14 cellular contexts compared by ENCODE assay signal in genomic region chr4:77172336-77172735, GRCh38. TPM values are rescaled to one million over a fixed set of nuclear protein-coding genes. Genes with fewer than 3 reads are reported as not detected.
A peak's percentile ranks its signal among the peaks of the same experiment; 100 is the strongest.
DNase-seq lines count a peak whose midpoint lies in the region; ATAC-seq and TF ChIP-seq lines count a peak whose summit lies in the region.
"Had no signal": no experiment of that assay in that cellular context is flagged by ENCODE, and none has a peak within 500 bp of the region (broad histone marks: within the 10 kb centered on the region; RNA-seq: fewer than 3 reads in every experiment).

No MANE protein-coding gene starts in this region.

- peak overlapping the region; percentile 55 for H2AFZ ChIP-seq in PC-3 (ENCODE audit: low read length)

- BruUV-seq in PC-3 (replicated peaks; lab: Mats Ljungman, UMichigan) = no TSS peak

- intact Hi-C loops in PC-3 (cut with micrococcal nuclease) = no loop called here
- intact Hi-C loops in ascending aorta (cut with DNase I) = no loop called here

- peak; percentile 87 for DNase-seq in ELR (ENCODE audit: low read depth)
- DNase-seq in PC-3 = peak; percentile 65
- peak; percentile 74 for DNase-seq in epithelial cell of prostate (ENCODE audit: low read depth, low spot score)
- DNase-seq in osteocyte (ENCODE audit: extremely low spot score, unreplicated experiment) = no peak
- no peak for DNase-seq in ascending aorta (ENCODE audit: low spot score in 2 of 2)
- DNase-seq in activated T-cell treated with anti-CD3 and anti-CD28 coated beads, Interleukin-2, amount 50 U/mL, for 48 hours = no peak
- DNase-seq: activated CD8-positive, alpha-beta memory T cell treated with anti-CD3 and anti-CD28 coated beads, Interleukin-2, amount 50 U/mL, for 4 hours; adrenal gland; COR-L47; NCI-H345; substantia nigra had no signal

- no peak overlapping the region for H3K4me3 ChIP-seq in PC-3 (ENCODE audit: low read length)
- no peak overlapping the region for H3K4me3 ChIP-seq in ascending aorta
- H3K4me3 ChIP-seq: adrenal gland, right atrium auricular region had no signal

- POLR2A ChIA-PET in PC-3 (lab: Charles Lee; ENCODE audit: unreplicated experiment) = no interaction called here

- no peaks in the 10 kb centered on the region for H3F3A ChIP-seq in PC-3 (ENCODE audit: low read length, unreplicated experiment)

- CTCF ChIA-PET in PC-3 (lab: Charles Lee) = no interaction called here

- H3K9me2 ChIP-seq in PC-3 (replicated peaks; ENCODE audit: low read length) = no peaks in the 10 kb centered on the region

- no peaks in the 10 kb centered on the region for H3K9me3 Mint-ChIP-seq in osteocyte (ENCODE audit: unreplicated experiment)

- H3K36me3 Mint-ChIP-seq in osteocyte (ENCODE audit: unreplicated experiment) = peaks cover 35% of the 10 kb centered on the region

- ATAC-seq in PC-3 (peak; percentile 79), HG03469 (IDR thresholded peaks at IDR 0.05; ENCODE audit: unreplicated experiment) (no peak), GM18868 (IDR thresholded peaks at IDR 0.05; ENCODE audit: unreplicated experiment) (no peak)

- H3K4me1 Mint-ChIP-seq in osteocyte (ENCODE audit: unreplicated experiment) = peaks cover 21% of the 10 kb centered on the region

- H3K27ac ChIP-seq in PC-3 (ENCODE audit: low read length) = peak overlapping the region; percentile 47
- peak overlapping the region; percentile 90 for H3K27ac ChIP-seq in epithelial cell of prostate
- H3K27ac ChIP-seq in ascending aorta = no peak overlapping the region
- H3K27ac ChIP-seq: adrenal gland, right atrium auricular region had no signal

- no peaks in the 10 kb centered on the region for H3K36me3 ChIP-seq in PC-3 (ENCODE audit: low read depth, low read length)
- H3K36me3 ChIP-seq in ascending aorta = peaks cover 22 to 27% of the 10 kb centered on the region in 2 donors

- H3K27ac Mint-ChIP-seq in osteocyte (ENCODE audit: unreplicated experiment) = peak overlapping the region; percentile 71

- no peaks in the 10 kb centered on the region for H3K79me2 ChIP-seq in PC-3 (ENCODE audit: low read length)

- no peaks in the 10 kb centered on the region for H3K9me3 ChIP-seq in PC-3 (ENCODE audit: low read length)
- H3K9me3 ChIP-seq in ascending aorta = no peaks in the 10 kb centered on the region
- H3K9me3 ChIP-seq: adrenal gland, right atrium auricular region had no signal

- no peak overlapping the region for H3K9ac ChIP-seq in PC-3 (ENCODE audit: low read length)

- no peak overlapping the region for H3K4me3 Mint-ChIP-seq in osteocyte (ENCODE audit: unreplicated experiment)

- H4K20me1 ChIP-seq in PC-3 (ENCODE audit: low read length) = no peaks in the 10 kb centered on the region

- H3K27me3 Mint-ChIP-seq in osteocyte (ENCODE audit: unreplicated experiment) = no peaks in the 10 kb centered on the region

- peaks cover 12% of the 10 kb centered on the region for H3K4me1 ChIP-seq in PC-3 (ENCODE audit: insufficient read depth, low read length)
- H3K4me1 ChIP-seq in ascending aorta = no peaks in the 10 kb centered on the region
- H3K4me1 ChIP-seq: adrenal gland, right atrium auricular region had no signal

- no peaks in the 10 kb centered on the region for H3K27me3 ChIP-seq in PC-3 (ENCODE audit: low read length)
- H3K27me3 ChIP-seq in ascending aorta = no peaks in the 10 kb centered on the region
- H3K27me3 ChIP-seq: adrenal gland, right atrium auricular region had no signal

- peak overlapping the region; percentile 6; the same call in 1 of the 2 replicates for H3K4me2 ChIP-seq in PC-3 (ENCODE audit: low read length)

- no peak for TF ChIP-seq CTCF in PC-3 (conservative IDR thresholded peaks at IDR 0.05; ENCODE audit: low read depth, low read length)
- TF ChIP-seq CTCF in osteocyte (IDR thresholded peaks at IDR 0.05) = no peak
- no peak for TF ChIP-seq CTCF in ascending aorta (IDR thresholded peaks at IDR 0.05)

RNA-seq across cellular contexts. Expression of gene CCNG2, which starts 15.3 kb away (rescaled TPM):
- total RNA-seq in PC-3 (2014; rRNA removed) (7.7 and 8.0 TPM in 2 replicates), osteocyte (73.3 and 73.6 TPM in 2 replicates), ascending aorta (27.8 TPM)

Comparison
In these comparisons a context has a peak if more than half of its experiments do, and no peak if none do; other contexts are left out.
1. DNase-seq: peak in ELR (single experiment), PC-3 (single experiment) and epithelial cell of prostate (single experiment); none in osteocyte (single experiment), ascending aorta (0 of 2) and activated T-cell treated with anti-CD3 and anti-CD28 coated beads, Interleukin-2, amount 50 U/mL, for 48 hours (0 of 2).
2. H3K27ac ChIP-seq: peak in PC-3 (single experiment) and epithelial cell of prostate (single experiment); none in ascending aorta (0 of 2).